Comparison of ENCODE assay signal across 9 cellular contexts in genomic region chr6:45163952-45164766, GRCh38.
DNase-seq lines count a peak whose midpoint lies in the region; ATAC-seq, FAIRE-seq and TF ChIP-seq lines count a peak whose summit lies in the region.
"Had no signal": no experiment of that assay in that cellular context is flagged by ENCODE, and none has a peak within 500 bp of the region (broad histone marks: within the 10 kb centered on the region; RNA-seq: fewer than 3 reads in every experiment).

No MANE protein-coding gene starts in this region.

- H3K27me3 ChIP-seq in bronchial epithelial cell (ENCODE audit: control insufficient read depth, insufficient read depth, low read length) (no peaks in the 10 kb centered on the region), lower lobe of right lung (ENCODE audit: low read depth) (no peaks in the 10 kb centered on the region), spleen (replicated peaks in 1 of 7) (no peaks in the 10 kb centered on the region), left ventricle myocardium inferior (ENCODE audit: low read depth) (no peaks in the 10 kb centered on the region), upper lobe of right lung (no peaks in the 10 kb centered on the region)

- TF ChIP-seq CTCF in GM10266 (IDR thresholded peaks at IDR 0.05; ENCODE audit: control insufficient read depth, insufficient read depth, low read depth, missing control alignments) (no peak), bronchial epithelial cell (IDR thresholded peaks at IDR 0.05; ENCODE audit: insufficient read depth, low read length, severe bottlenecking) (no peak), lower lobe of right lung (IDR thresholded peaks at IDR 0.05) (no peak), spleen (IDR thresholded peaks at IDR 0.05 in 8 of 11, conservative IDR thresholded peaks at IDR 0.05 in 3 of 11) (no peak), left ventricle myocardium inferior (IDR thresholded peaks at IDR 0.05; ENCODE audit: borderline replicate concordance) (no peak), upper lobe of right lung (IDR thresholded peaks at IDR 0.05) (no peak)

- H3K9me3 ChIP-seq in lower lobe of right lung (no peaks in the 10 kb centered on the region), spleen (no peaks in the 10 kb centered on the region), left ventricle myocardium inferior (replicated peaks) (no peaks in the 10 kb centered on the region), upper lobe of right lung (no peaks in the 10 kb centered on the region)

- intact Hi-C loops in lower lobe of right lung (cut with DNase I), result no loop called here
- intact Hi-C loops in spleen (cut with DNase I; ENCODE audit: low total_unique reads), result no loop called here
- intact Hi-C loops in left ventricle myocardium inferior (cut with micrococcal nuclease), result no loop called here
- intact Hi-C loops in upper lobe of right lung (cut with DNase I), result no loop called here

- no peaks in the 10 kb centered on the region for H3K36me3 ChIP-seq in bronchial epithelial cell (ENCODE audit: control insufficient read depth, insufficient read depth, low read length)
- no peaks in the 10 kb centered on the region for H3K36me3 ChIP-seq in lower lobe of right lung
- H3K36me3 ChIP-seq in spleen, result no peaks in the 10 kb centered on the region
- H3K36me3 ChIP-seq in left ventricle myocardium inferior, result no peaks in the 10 kb centered on the region
- H3K36me3 ChIP-seq in upper lobe of right lung, result no peaks in the 10 kb centered on the region

- ATAC-seq in GM21367 (IDR thresholded peaks at IDR 0.05; ENCODE audit: unreplicated experiment) (peak; percentile 76), HG03460 (IDR thresholded peaks at IDR 0.05; ENCODE audit: unreplicated experiment) (peak; percentile 82), lower lobe of right lung (no peak), upper lobe of right lung (no peak)

- TF ChIP-seq POLR2A in spleen (IDR thresholded peaks at IDR 0.05), result no peak

- H3K27ac ChIP-seq in lower lobe of right lung, result no peak overlapping the region
- H3K27ac ChIP-seq in spleen, result no peak overlapping the region
- H3K27ac ChIP-seq in left ventricle myocardium inferior (replicated peaks), result no peak overlapping the region
- no peak overlapping the region for H3K27ac ChIP-seq in upper lobe of right lung

- FAIRE-seq in bronchial epithelial cell (lab: Jason Lieb, UNC), result no peak
- FAIRE-seq: D721Med had no signal

- H3K4me1 ChIP-seq in lower lobe of right lung, result no peaks in the 10 kb centered on the region
- no peaks in the 10 kb centered on the region for H3K4me1 ChIP-seq in spleen
- no peaks in the 10 kb centered on the region for H3K4me1 ChIP-seq in left ventricle myocardium inferior
- H3K4me1 ChIP-seq in upper lobe of right lung, result no peaks in the 10 kb centered on the region

- DNase-seq in GM10266 (ENCODE audit: extremely low spot score) (peak; percentile 33), bronchial epithelial cell (ENCODE audit: low read depth) (peak; percentile 95), lower lobe of right lung (no peak), spleen (no peak), left ventricle myocardium inferior (no peak), upper lobe of right lung (no peak)

- 73 to 81% (median 76%) methylated on average over 3 of the region's 3 CpGs for WGBS in spleen, 5 donors

- H3K4me3 ChIP-seq in bronchial epithelial cell (ENCODE audit: low read depth, low read length), result no peak overlapping the region
- no peak overlapping the region for H3K4me3 ChIP-seq in lower lobe of right lung
- H3K4me3 ChIP-seq in spleen, result no peak overlapping the region
- no peak overlapping the region for H3K4me3 ChIP-seq in left ventricle myocardium inferior
- no peak overlapping the region for H3K4me3 ChIP-seq in upper lobe of right lung

Comparison
In these comparisons a context has a peak if more than half of its experiments do, and no peak if none do; other contexts are left out.
1. DNase-seq: peak in GM10266 (single experiment) and bronchial epithelial cell (single experiment); none in lower lobe of right lung (single experiment), spleen (single experiment), left ventricle myocardium inferior (single experiment) and upper lobe of right lung (single experiment).
2. ATAC-seq: peak in GM21367 (single experiment) and HG03460 (single experiment); none in lower lobe of right lung (0 of 2) and upper lobe of right lung (single experiment).